Comparison of ENCODE assay signal across 26 cellular contexts in genomic region chr1:44700573-44700972, GRCh38. TPM values are rescaled to one million over a fixed set of nuclear protein-coding genes. Genes with fewer than 3 reads are reported as not detected.
"Had no signal": no experiment of that assay in that cellular context is flagged by ENCODE, and none has a peak within 500 bp of the region (broad histone marks: within the 10 kb centered on the region; RNA-seq: fewer than 3 reads in every experiment).

No MANE protein-coding gene starts in this region.

- H3K4me1 ChIP-seq: right atrium auricular region, tibial nerve, uterus had no signal

- ATAC-seq: effector memory CD8-positive, alpha-beta T cell had no signal

- DNase-seq: activated CD4-positive, alpha-beta T cell treated with anti-CD3 and anti-CD28 coated beads for 1 hour; activated CD4-positive, alpha-beta T cell treated with anti-CD3 and anti-CD28 coated beads, Interleukin-2, amount 50 U/mL, for 4 hours; activated naive CD4-positive, alpha-beta T cell; activated naive CD8-positive, alpha-beta T cell treated with anti-CD3 and anti-CD28 coated beads, Interleukin-2, amount 10 ng/mL, durations not matched to agents 7 days and 5 days; activated T-cell treated with anti-CD3 and anti-CD28 coated beads for 4 hours; aorta; dermis blood vessel endothelial cell; effector memory CD8-positive, alpha-beta T cell; hippocampal formation; stimulated activated CD4-positive, alpha-beta T cell treated with anti-CD3 and anti-CD28 coated beads, Interleukin-15, amount 100 ng/mL, for 24 hours; stimulated activated CD4-positive, alpha-beta T cell treated with anti-CD3 and anti-CD28 coated beads, Interleukin-4, amount 100 ng/mL, for 24 hours; stimulated activated naive CD4-positive, alpha-beta T cell; uterus had no signal

- FAIRE-seq: kidney had no signal

- H3K36me3 ChIP-seq: right atrium auricular region, tibial nerve, uterus had no signal

- H3K9me3 ChIP-seq: right atrium auricular region, tibial nerve, uterus had no signal

- H3K27me3 ChIP-seq: right atrium auricular region, tibial nerve, uterus had no signal

- H3K4me3 ChIP-seq: right atrium auricular region, skin epidermis, tibial nerve, uterus had no signal

- H3K27ac ChIP-seq: right atrium auricular region, skin epidermis, tibial nerve, uterus had no signal

RNA-seq across cellular contexts. Expression of gene ARMH1, which starts 26.1 kb away (rescaled TPM):
- total RNA-seq: dermis blood vessel endothelial cell, epithelial cell of proximal tubule, glomerular endothelial cell had no signal

RNA-seq across cellular contexts. Expression of gene RNU5D-1, which starts 30.4 kb away (rescaled TPM):
- total RNA-seq: activated naive CD8-positive, alpha-beta T cell treated with anti-CD3 and anti-CD28 coated beads, Interleukin-2, amount 10 ng/mL, durations not matched to agents 7 days and 5 days; aorta; cerebellum; dermis blood vessel endothelial cell; epithelial cell of proximal tubule; glomerular endothelial cell; kidney; lower leg skin; mesenteric fat pad; omental fat pad; progenitor cell of endocrine pancreas; right atrium auricular region; subcutaneous adipose tissue; tibial nerve; uterus had no signal
- polyA plus RNA-seq: aorta, neural cell had no signal
